In genomic region chr15:72183781-72184164, GRCh38 we compare ENCODE assay signal across 14 cellular contexts. TPM values are rescaled to one million over a fixed set of nuclear protein-coding genes. Genes with fewer than 3 reads are reported as not detected.
A peak's percentile ranks its signal among the peaks of the same experiment; 100 is the strongest.
DNase-seq lines count a peak whose midpoint lies in the region; ATAC-seq, FAIRE-seq and TF ChIP-seq lines count a peak whose summit lies in the region.
"Had no signal": no experiment of that assay in that cellular context is flagged by ENCODE, and none has a peak within 500 bp of the region (broad histone marks: within the 10 kb centered on the region; RNA-seq: fewer than 3 reads in every experiment).

No MANE protein-coding gene starts in this region.

- H4K20me1 ChIP-seq in GM23338 (replicated peaks; ENCODE audit: insufficient read depth), result no peaks in the 10 kb centered on the region
- no peaks in the 10 kb centered on the region for H4K20me1 ChIP-seq in astrocyte (ENCODE audit: insufficient read depth, low read length)

- H3K4me1 Mint-ChIP-seq in GM23338, result peaks cover 15% of the 10 kb centered on the region; the same call in 2 of the 3 replicates
- no peaks in the 10 kb centered on the region for H3K4me1 Mint-ChIP-seq in astrocyte (ENCODE audit: low read depth, unreplicated experiment)
- peaks cover 2% of the 10 kb centered on the region for H3K4me1 Mint-ChIP-seq in T-helper 2 cell treated with Interferon-gamma antibody and Interleukin-4, amounts not matched to agents 5 μg/mL and 100 μg/mL, for 36 hours (ENCODE audit: low read depth)
- H3K4me1 Mint-ChIP-seq: CD4-positive, CD25-positive, alpha-beta regulatory T cell had no signal

- H3K4me3 Mint-ChIP-seq in GM23338 (peak overlapping the region; percentile 62), astrocyte (ENCODE audit: unreplicated experiment) (no peak overlapping the region)
- no peak overlapping the region for H3K4me3 Mint-ChIP-seq in T-helper 2 cell treated with Interferon-gamma antibody and Interleukin-4, amounts not matched to agents 5 μg/mL and 100 μg/mL, for 36 hours
- H3K4me3 Mint-ChIP-seq: CD4-positive, CD25-positive, alpha-beta regulatory T cell had no signal

- H3K27ac Mint-ChIP-seq in GM23338 (no peak overlapping the region), astrocyte (ENCODE audit: unreplicated experiment) (no peak overlapping the region)
- H3K27ac Mint-ChIP-seq in T-helper 2 cell treated with Interferon-gamma antibody and Interleukin-4, amounts not matched to agents 5 μg/mL and 100 μg/mL, for 36 hours, result no peak overlapping the region
- H3K27ac Mint-ChIP-seq: CD4-positive, CD25-positive, alpha-beta regulatory T cell had no signal

- FAIRE-seq in astrocyte (lab: Jason Lieb, UNC), result no peak
- FAIRE-seq: frontal cortex had no signal

- TF ChIP-seq CTCF in GM23338 (conservative IDR thresholded peaks at IDR 0.05; ENCODE audit: low read depth in 2 of 2) (no peak), astrocyte (IDR thresholded peaks at IDR 0.05; ENCODE audit: insufficient read depth, low read depth, low read length) (no peak)

- H3K36me3 ChIP-seq in GM23338 (ENCODE audit: insufficient read depth), result no peaks in the 10 kb centered on the region
- no peaks in the 10 kb centered on the region for H3K36me3 ChIP-seq in astrocyte (ENCODE audit: insufficient read depth, low read length)
- H3K36me3 ChIP-seq in skeletal muscle satellite cell (ENCODE audit: insufficient read depth, low read length), result no peaks in the 10 kb centered on the region
- H3K36me3 ChIP-seq: vagina had no signal

- peak overlapping the region; percentile 65 for H3K4me3 ChIP-seq in GM23338
- no peak overlapping the region for H3K4me3 ChIP-seq in astrocyte (ENCODE audit: insufficient read depth, low read depth, low read length)
- H3K4me3 ChIP-seq in iPS-18c (ENCODE audit: insufficient read depth, low read depth, low read length), result peak overlapping the region; percentile 58; the same call in 1 of the 2 replicates
- H3K4me3 ChIP-seq in skeletal muscle satellite cell (ENCODE audit: low read length), result peak overlapping the region; percentile 61

- H3F3A ChIP-seq in GM23338 (replicated peaks; ENCODE audit: low read depth), result 0 out of 2 replicates have a peak, but pooled peaks cover 7% of the 10 kb centered on the region

- H3K4me2 ChIP-seq in GM23338 (peak overlapping the region; percentile 84), astrocyte (ENCODE audit: low read length) (peak overlapping the region; percentile 80), skeletal muscle satellite cell (ENCODE audit: low read length) (peak overlapping the region; percentile 75)

- H3K27me3 Mint-ChIP-seq in GM23338 (ENCODE audit: insufficient read depth, low read depth, poor library complexity) (peaks cover 14% of the 10 kb centered on the region), astrocyte (ENCODE audit: low read depth, unreplicated experiment) (no peaks in the 10 kb centered on the region)
- H3K27me3 Mint-ChIP-seq in T-helper 2 cell treated with Interferon-gamma antibody and Interleukin-4, amounts not matched to agents 5 μg/mL and 100 μg/mL, for 36 hours (ENCODE audit: low read depth), result peaks cover 46% of the 10 kb centered on the region

- H3K9me3 Mint-ChIP-seq in GM23338, result no peaks in the 10 kb centered on the region
- no peaks in the 10 kb centered on the region for H3K9me3 Mint-ChIP-seq in astrocyte (ENCODE audit: unreplicated experiment)
- no peaks in the 10 kb centered on the region for H3K9me3 Mint-ChIP-seq in T-helper 2 cell treated with Interferon-gamma antibody and Interleukin-4, amounts not matched to agents 5 μg/mL and 100 μg/mL, for 36 hours

- H3K27ac ChIP-seq in GM23338 (ENCODE audit: low read depth), result no peak overlapping the region
- H3K27ac ChIP-seq in astrocyte (ENCODE audit: low read depth, low read length), result no peak overlapping the region
- H3K27ac ChIP-seq: vagina had no signal

- ATAC-seq in GM23338 (peak; percentile 15), HG02870 (IDR thresholded peaks at IDR 0.05; ENCODE audit: unreplicated experiment) (no peak)

- H3K9ac ChIP-seq in astrocyte (ENCODE audit: low read length) (no peak overlapping the region), skeletal muscle satellite cell (ENCODE audit: low read depth, low read length) (no peak overlapping the region)

- no peaks in the 10 kb centered on the region for H3K9me3 ChIP-seq in astrocyte (ENCODE audit: insufficient read depth, low read depth, low read length)
- no peaks in the 10 kb centered on the region for H3K9me3 ChIP-seq in iPS-18c (ENCODE audit: control insufficient read depth, insufficient read depth, low read length)
- no peaks in the 10 kb centered on the region for H3K9me3 ChIP-seq in skeletal muscle satellite cell (replicated peaks; ENCODE audit: low read length)
- H3K9me3 ChIP-seq: vagina had no signal

- H2AFZ ChIP-seq in GM23338, result peak overlapping the region; percentile 98
- peak overlapping the region; percentile 76 for H2AFZ ChIP-seq in astrocyte (ENCODE audit: low read depth, low read length)

- peaks cover 17% of the 10 kb centered on the region; the same call in 1 of the 2 replicates for H3K27me3 ChIP-seq in GM23338 (ENCODE audit: insufficient read depth)
- H3K27me3 ChIP-seq in astrocyte (ENCODE audit: insufficient read depth, low read length), result peaks cover 16% of the 10 kb centered on the region
- H3K27me3 ChIP-seq in skeletal muscle satellite cell (ENCODE audit: control insufficient read depth, insufficient read depth, low read length), result peaks cover 25% of the 10 kb centered on the region
- H3K27me3 ChIP-seq: vagina had no signal

- H3K9me2 ChIP-seq in GM23338 (ENCODE audit: insufficient read depth), result no peaks in the 10 kb centered on the region

- H3K4me1 ChIP-seq in GM23338 (ENCODE audit: insufficient read depth) (peaks cover 4% of the 10 kb centered on the region), astrocyte (ENCODE audit: insufficient read depth, low read length) (peaks cover 11% of the 10 kb centered on the region), skeletal muscle satellite cell (ENCODE audit: control insufficient read depth, insufficient read depth, low read length) (peaks cover 11% of the 10 kb centered on the region)

- DNase-seq in GM23338 (ENCODE audit: low spot score) (no peak), astrocyte (ENCODE audit: low read depth) (no peak), C1 segment of cervical spinal cord (lab: John Stamatoyannopoulos, UW) (no peak), SKM-1 (lab: John Stamatoyannopoulos, UW; ENCODE audit: unreplicated experiment) (no peak)
- DNase-seq in T-helper 2 cell treated with Interferon-gamma antibody and Interleukin-4, amounts not matched to agents 5 μg/mL and 100 μg/mL, for 36 hours (ENCODE audit: low spot score), result no peak
- DNase-seq: activated CD4-positive, alpha-beta T cell treated with anti-CD3 and anti-CD28 coated beads, Interleukin-2, amount 50 U/mL, for 48 hours; CD4-positive, CD25-positive, alpha-beta regulatory T cell; NCI-H748 treated with DMSO at 0.1 percent for 48 hours had no signal

- no peaks in the 10 kb centered on the region for H3K79me2 ChIP-seq in GM23338 (replicated peaks; ENCODE audit: insufficient read depth)
- no peaks in the 10 kb centered on the region for H3K79me2 ChIP-seq in astrocyte (ENCODE audit: insufficient read depth, low read length)

- H3K36me3 Mint-ChIP-seq in GM23338 (ENCODE audit: low read depth) (no peaks in the 10 kb centered on the region), astrocyte (ENCODE audit: low read depth, unreplicated experiment) (no peaks in the 10 kb centered on the region)
- no peaks in the 10 kb centered on the region for H3K36me3 Mint-ChIP-seq in T-helper 2 cell treated with Interferon-gamma antibody and Interleukin-4, amounts not matched to agents 5 μg/mL and 100 μg/mL, for 36 hours (ENCODE audit: low read depth)
- H3K36me3 Mint-ChIP-seq: CD4-positive, CD25-positive, alpha-beta regulatory T cell had no signal

RNA-seq across cellular contexts. Expression of gene GRAMD2A, which starts 13.8 kb away (rescaled TPM):
- 2.8 and 3.3 TPM in 2 replicates for total RNA-seq in GM23338 (2014; rRNA removed; shearing (Covaris generic))
- 0.70 and 0.71 TPM in 2 replicates for polyA plus RNA-seq in GM23338 (2016; fragmentation: Nextera tagmentation; extraction: Ambion mirVana)
- total RNA-seq in astrocyte, result 0.68 and 0.77 TPM in 2 replicates
- total RNA-seq in skeletal muscle satellite cell (2012; rRNA removed), result under 0.01 TPM in 1 of 2 replicates, not detected in the other
- total RNA-seq: CD4-positive, CD25-positive, alpha-beta regulatory T cell; mononuclear cell had no signal
- polyA plus RNA-seq: CD4-positive, CD25-positive, alpha-beta regulatory T cell had no signal

RNA-seq across cellular contexts. Expression of gene PKM, which starts 47.2 kb away (rescaled TPM):
- total RNA-seq in GM23338 (2014; rRNA removed; shearing (Covaris generic)), result 1,067 and 1,137 TPM in 2 replicates
- 432 and 445 TPM in 2 replicates for polyA plus RNA-seq in GM23338 (2016; fragmentation: Nextera tagmentation; extraction: Ambion mirVana)
- total RNA-seq in astrocyte, result 2,189 and 2,288 TPM in 2 replicates
- total RNA-seq in skeletal muscle satellite cell (2012; rRNA removed), result 1,778 and 1,979 TPM in 2 replicates
